8 cellular contexts compared by ENCODE assay signal in genomic region chr16:69564845-69565610, GRCh38. TPM values are rescaled to one million over a fixed set of nuclear protein-coding genes. Genes with fewer than 3 reads are reported as not detected.
A peak's percentile ranks its signal among the peaks of the same experiment; 100 is the strongest.
DNase-seq lines count a peak whose midpoint lies in the region; ATAC-seq lines count a peak whose summit lies in the region.

No MANE protein-coding gene starts in this region.

- H3K36me3 ChIP-seq in skeletal muscle tissue (ENCODE audit: control insufficient read depth in 3 of 3, insufficient read depth in 3 of 3, low read length in 3 of 3): peaks cover 0 to 3% (median 0%) of the 10 kb centered on the region in 3 donors

- ATAC-seq in stimulated activated naive CD8-positive, alpha-beta T cell treated with anti-CD3 and anti-CD28 coated beads, Interleukin-15, Interleukin-2, amounts not matched to agents 100 U/mL and 50 U/mL, for 24 hours: no peak
- ATAC-seq in activated naive CD4-positive, alpha-beta T cell treated with anti-CD3 and anti-CD28 coated beads, Interleukin-2, amount 50 U/mL, for 72 hours: no peak
- ATAC-seq in HG03159 (IDR thresholded peaks at IDR 0.05; ENCODE audit: unreplicated experiment): no peak

- peaks cover 11 to 19% (median 14%) of the 10 kb centered on the region in 3 donors for H3K4me1 ChIP-seq in skeletal muscle tissue (ENCODE audit: control insufficient read depth in 3 of 3, insufficient read depth in 3 of 3, low read length in 3 of 3)

- DNase-seq in stimulated activated naive CD8-positive, alpha-beta T cell treated with anti-CD3 and anti-CD28 coated beads, Interleukin-15, Interleukin-2, amounts not matched to agents 100 U/mL and 50 U/mL, for 24 hours: no peak
- DNase-seq in activated naive CD4-positive, alpha-beta T cell treated with anti-CD3 and anti-CD28 coated beads, Interleukin-2, amount 50 U/mL, for 72 hours (ENCODE audit: low spot score in 2 of 2): no peak
- DNase-seq in NK-92 treated with Interleukin-12 subunit alpha and Interleukin-12 subunit beta, amount 100 ng/mL, for 24 hours (lab: John Stamatoyannopoulos, UW): no peak
- DNase-seq in activated CD4-positive, alpha-beta T cell treated with anti-CD3 and anti-CD28 coated beads, Interleukin-2, amount 50 U/mL, for 4 hours: no peak

- peaks cover 67% of the 10 kb centered on the region for H3K4me1 Mint-ChIP-seq in stimulated activated naive CD8-positive, alpha-beta T cell treated with anti-CD3 and anti-CD28 coated beads, Interleukin-15, Interleukin-2, amounts not matched to agents 100 ng/mL and 50 ng/mL, for 24 hours (ENCODE audit: low read depth)

- peak overlapping the region; percentile 98 for H3K27ac ChIP-seq in skeletal muscle tissue (ENCODE audit: low read depth, low read length)

- peak overlapping the region; percentile 85 to 89 (median 85) for H3K9ac ChIP-seq in skeletal muscle tissue (ENCODE audit: low read depth in 1 of 3, low read length in 3 of 3)

- H3K4me3 ChIP-seq in iPS-11a (ENCODE audit: low read depth, low read length) (peak overlapping the region; percentile 53), skeletal muscle tissue (ENCODE audit: low read length in 3 of 3) (peak overlapping the region; percentile 71 to 80 (median 78))

- H3K9me3 ChIP-seq in skeletal muscle tissue (ENCODE audit: control insufficient read depth in 3 of 3, low read length in 3 of 3): no peaks in the 10 kb centered on the region

- H3K27me3 Mint-ChIP-seq in stimulated activated naive CD8-positive, alpha-beta T cell treated with anti-CD3 and anti-CD28 coated beads, Interleukin-15, Interleukin-2, amounts not matched to agents 100 ng/mL and 50 ng/mL, for 24 hours: no peaks in the 10 kb centered on the region

- peak overlapping the region; percentile 91 for H3K4me3 Mint-ChIP-seq in stimulated activated naive CD8-positive, alpha-beta T cell treated with anti-CD3 and anti-CD28 coated beads, Interleukin-15, Interleukin-2, amounts not matched to agents 100 ng/mL and 50 ng/mL, for 24 hours

- peaks cover 32% of the 10 kb centered on the region for H3K36me3 Mint-ChIP-seq in stimulated activated naive CD8-positive, alpha-beta T cell treated with anti-CD3 and anti-CD28 coated beads, Interleukin-15, Interleukin-2, amounts not matched to agents 100 ng/mL and 50 ng/mL, for 24 hours (ENCODE audit: low read depth)
- peaks cover 16 to 25% of the 10 kb centered on the region in 2 donors for H3K36me3 Mint-ChIP-seq in activated naive CD4-positive, alpha-beta T cell treated with anti-CD3 and anti-CD28 coated beads, Interleukin-2, amount 50 U/mL, for 72 hours

- no peaks in the 10 kb centered on the region for H3K27me3 ChIP-seq in skeletal muscle tissue (ENCODE audit: control insufficient read depth in 3 of 3, insufficient read depth in 3 of 3, low read length in 3 of 3)

- peak overlapping the region; percentile 99 for H3K27ac Mint-ChIP-seq in stimulated activated naive CD8-positive, alpha-beta T cell treated with anti-CD3 and anti-CD28 coated beads, Interleukin-15, Interleukin-2, amounts not matched to agents 100 ng/mL and 50 ng/mL, for 24 hours
- H3K27ac Mint-ChIP-seq in activated naive CD4-positive, alpha-beta T cell treated with anti-CD3 and anti-CD28 coated beads, Interleukin-2, amount 50 U/mL, for 72 hours: peak overlapping the region; percentile 99

- no peaks in the 10 kb centered on the region for H3K9me3 Mint-ChIP-seq in stimulated activated naive CD8-positive, alpha-beta T cell treated with anti-CD3 and anti-CD28 coated beads, Interleukin-15, Interleukin-2, amounts not matched to agents 100 ng/mL and 50 ng/mL, for 24 hours
- H3K9me3 Mint-ChIP-seq in activated naive CD4-positive, alpha-beta T cell treated with anti-CD3 and anti-CD28 coated beads, Interleukin-2, amount 50 U/mL, for 72 hours: no peaks in the 10 kb centered on the region

RNA-seq across cellular contexts. Expression of gene NFAT5, which starts 0.7 kb away (rescaled TPM):
- total RNA-seq in activated naive CD4-positive, alpha-beta T cell treated with anti-CD3 and anti-CD28 coated beads, Interleukin-2, amount 50 U/mL, for 72 hours: 10 to 100 TPM; 37.6 to 75.5 TPM
- 21.4 TPM for total RNA-seq in skeletal muscle tissue
